Comparison of ENCODE assay signal across 1 cellular context in genomic region chr11:46381046-46381835, GRCh38.
TF ChIP-seq lines count a peak whose summit lies in the region.

Gene MDK (plus strand): TSS chr11:46381669. CDS start chr11:46382058, 389 bp downstream.

TF ChIP-seq in IMR-90, 13 proteins besides CTCF, POLR2A, EP300 and RAD21 (continued from another document):
- no peak for TF ChIP-seq USF2 (IDR thresholded peaks at IDR 0.05; ENCODE audit: low read depth, low read length)
- no peak for TF ChIP-seq CEBPB (IDR thresholded peaks at IDR 0.05; ENCODE audit: low read depth, low read length)
- TF ChIP-seq FOS (IDR thresholded peaks at IDR 0.05; ENCODE audit: low read depth, low read length), result no peak
- TF ChIP-seq BHLHE40 (IDR thresholded peaks at IDR 0.05; ENCODE audit: low read depth, low read length), result no peak
- TF ChIP-seq ELK1 (IDR thresholded peaks at IDR 0.05; ENCODE audit: borderline replicate concordance, low read depth, low read length), result no peak
- no peak for TF ChIP-seq MXI1 (IDR thresholded peaks at IDR 0.05; ENCODE audit: borderline replicate concordance, low read depth, low read length)
